ENCODE assay signal across 8 cellular contexts in the genomic region with DNA sequence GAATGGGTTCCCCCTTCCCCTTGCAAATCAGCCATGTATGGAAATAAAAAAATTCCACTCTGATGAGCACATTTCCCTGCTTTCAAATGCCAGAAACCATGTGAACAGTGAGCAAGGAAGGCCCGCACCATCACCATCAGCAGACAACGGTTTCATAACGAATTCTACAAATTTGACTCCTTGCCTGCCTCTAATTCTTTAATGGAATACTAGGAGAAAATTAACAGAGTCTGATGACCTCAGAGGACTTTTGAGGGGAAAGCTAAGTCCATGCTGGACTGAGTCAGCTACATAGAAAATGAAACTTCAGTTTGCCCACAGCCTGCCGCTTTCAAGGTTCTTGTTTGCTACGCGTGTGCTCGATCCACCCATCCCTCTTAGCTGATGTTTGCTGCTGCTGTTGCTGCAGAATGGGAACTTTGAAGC. TPM values are rescaled to one million over a fixed set of nuclear protein-coding genes. Genes with fewer than 3 reads are reported as not detected.
A peak's percentile ranks its signal among the peaks of the same experiment; 100 is the strongest.
DNase-seq lines count a peak whose midpoint lies in the region; ATAC-seq and TF ChIP-seq lines count a peak whose summit lies in the region.

No MANE protein-coding gene starts in this region.

- H3K9me3 ChIP-seq in heart right ventricle (no peaks in the 10 kb centered on the region), tibial artery (no peaks in the 10 kb centered on the region), OCI-LY7 (ENCODE audit: low read length) (no peaks in the 10 kb centered on the region)

- H3K79me2 ChIP-seq in OCI-LY7 (ENCODE audit: insufficient read depth, low read depth, low read length), result no peaks in the 10 kb centered on the region

- H3K4me3 ChIP-seq in heart right ventricle, result peak overlapping the region in 7 of 10 donors; percentile 12 to 40 (median 33)
- peak overlapping the region; percentile 37 for H3K4me3 ChIP-seq in tibial artery
- H3K4me3 ChIP-seq in OCI-LY7 (ENCODE audit: low read depth, low read length, poor library complexity, severe bottlenecking), result no peak overlapping the region

- no TSS peak for BruUV-seq in OCI-LY7 (replicated peaks; lab: Mats Ljungman, UMichigan)

- peak; percentile 89 for ATAC-seq in GM19438 (IDR thresholded peaks at IDR 0.05; ENCODE audit: low read depth, unreplicated experiment)
- peak in 7 of 8 donors; percentile 78 to 88 (median 84) for ATAC-seq in heart right ventricle

- TF ChIP-seq CTCF in heart right ventricle (IDR thresholded peaks at IDR 0.05) (no peak), tibial artery (IDR thresholded peaks at IDR 0.05) (no peak), OCI-LY7 (conservative IDR thresholded peaks at IDR 0.05; ENCODE audit: low read length) (no peak)

- WGBS in heart right ventricle, 2 donors, result 41 to 44% methylated on average over 7 of the region's 7 CpGs

- H3K4me1 ChIP-seq in heart right ventricle, result peaks cover 0 to 28% (median 18%) of the 10 kb centered on the region in 9 donors
- H3K4me1 ChIP-seq in tibial artery, result peaks cover 0 to 11% (median 3%) of the 10 kb centered on the region in 4 donors
- H3K4me1 ChIP-seq in OCI-LY7 (ENCODE audit: insufficient read depth, low read length, poor library complexity, severe bottlenecking), result no peaks in the 10 kb centered on the region

- no peaks in the 10 kb centered on the region for H3K36me3 ChIP-seq in heart right ventricle
- H3K36me3 ChIP-seq in tibial artery, result no peaks in the 10 kb centered on the region
- H3K36me3 ChIP-seq in OCI-LY7 (ENCODE audit: insufficient read depth, low read length), result no peaks in the 10 kb centered on the region

- intact Hi-C loops in heart right ventricle (cut with DNase I), result loop anchor here in 1 of 10 donors (5.0 kb wide), 1 partner anchor 38 kb away; no protein-coding TSS in a partner anchor
- intact Hi-C loops in tibial artery (cut with DNase I; ENCODE audit: low total_unique reads), result no loop called here
- intact Hi-C loops in OCI-LY7 (cut with micrococcal nuclease; ENCODE audit: unreplicated experiment), result no loop called here

- H3K27me3 ChIP-seq in heart right ventricle (no peaks in the 10 kb centered on the region), tibial artery (no peaks in the 10 kb centered on the region)

- no peaks in the 10 kb centered on the region for H3K9me2 ChIP-seq in OCI-LY7 (ENCODE audit: insufficient read depth, low read length)

- H2AFZ ChIP-seq in OCI-LY7 (ENCODE audit: low read length), result no peak overlapping the region

- POLR2A ChIA-PET in OCI-LY7 (lab: Charles Lee), result interaction anchor here (0.8 kb wide), 1 partner anchor 254 kb away, joined by 4 read pairs; no protein-coding TSS in a partner anchor

- no peak overlapping the region for H3K4me2 ChIP-seq in OCI-LY7 (ENCODE audit: low read length)

- H3K27ac ChIP-seq in heart right ventricle (peak overlapping the region; percentile 27 to 90 (median 78)), tibial artery (peak overlapping the region; percentile 45 to 66), OCI-LY7 (ENCODE audit: low read depth, low read length, poor library complexity, severe bottlenecking) (no peak overlapping the region)

- DNase-seq in LHCN-M2 (ENCODE audit: low read depth) (peak; percentile 45), heart right ventricle (peak in 1 of 2 donors; percentile 29), tibial artery (no peak), OCI-LY7 (ENCODE audit: low spot score) (no peak), NCI-H1436 treated with DMSO at 0.1 percent for 48 hours (lab: John Stamatoyannopoulos, UW) (no peak), NCI-H1930 (lab: John Stamatoyannopoulos, UW) (no peak), SW480 (ENCODE audit: low spot score) (no peak)

- CTCF ChIA-PET in OCI-LY7 (lab: Charles Lee; ENCODE audit: unreplicated experiment), result no interaction called here

- no peaks in the 10 kb centered on the region for H4K20me1 ChIP-seq in OCI-LY7 (ENCODE audit: insufficient read depth, low read length)

RNA-seq across cellular contexts. Expression of a gene that starts 46.7 kb away (rescaled TPM):
- total RNA-seq in LHCN-M2 (2014; rRNA removed) (not detected in 2 replicates), heart right ventricle (1 to 10 TPM in 9 of 10 donors, under 1 TPM in 1; 0.89 to 2.7 (median 1.5) TPM), OCI-LY7 (2022) (not detected in 2 replicates)
- not detected for polyA plus RNA-seq in LHCN-M2 (2012)
- under 1 TPM; 0.80 to 0.97 TPM for polyA plus RNA-seq in heart right ventricle
- not detected in 2 replicates for total RNA-seq in OCI-LY7 (2014; rRNA removed; shearing (Covaris generic))
